ENCODE assay signal across 9 cellular contexts in the genomic region with DNA sequence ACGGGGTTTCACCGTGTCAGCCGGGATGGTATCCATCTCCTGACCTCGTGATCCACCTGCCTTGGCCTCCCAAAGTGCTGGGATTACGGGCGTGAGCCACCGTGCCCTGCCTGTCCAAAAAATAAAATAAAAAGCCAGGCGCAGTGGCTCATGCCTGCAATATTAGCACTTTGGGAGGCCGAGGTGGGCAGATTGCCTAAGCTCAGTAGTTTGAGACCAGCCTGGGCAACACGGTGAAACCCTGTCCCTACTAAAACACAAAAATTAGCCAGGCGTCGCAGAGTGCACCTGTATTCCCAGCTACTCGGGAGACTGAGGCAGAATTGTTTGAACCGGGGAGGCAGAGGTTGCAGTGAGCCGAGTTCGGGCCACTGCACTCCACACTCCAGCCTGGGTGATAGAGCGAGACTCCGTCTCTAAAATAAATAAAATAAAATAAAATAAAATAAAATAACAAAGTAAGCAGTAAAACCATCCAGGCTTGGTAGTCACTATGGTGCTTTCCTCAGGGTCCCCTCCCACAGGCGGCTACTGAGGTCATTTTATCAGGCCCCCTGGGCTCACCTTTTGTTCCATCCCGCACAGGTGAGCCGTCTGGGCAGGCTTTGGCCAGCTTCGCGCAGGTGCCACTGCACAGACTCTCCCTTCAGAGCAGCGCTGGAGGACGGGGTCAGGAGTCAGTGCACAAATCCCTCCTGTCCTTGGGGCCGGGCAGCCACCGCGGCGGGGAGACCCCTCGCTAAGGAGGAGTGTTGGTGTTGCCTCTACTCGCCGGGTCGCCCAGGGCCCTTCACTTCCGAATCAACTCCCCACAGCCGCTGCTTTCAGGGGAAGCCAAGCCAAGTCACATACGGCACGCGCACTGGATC. TPM values are rescaled to one million over a fixed set of nuclear protein-coding genes. Genes with fewer than 3 reads are reported as not detected.
A peak's percentile ranks its signal among the peaks of the same experiment; 100 is the strongest.
DNase-seq lines count a peak whose midpoint lies in the region; ATAC-seq, FAIRE-seq and TF ChIP-seq lines count a peak whose summit lies in the region.
"Not testable (repeated sequence)": the region's sequence is repeated elsewhere in the genome, so short reads cannot be mapped to it uniquely, and the experiment has no call there.
"Had no signal": no experiment of that assay in that cellular context is flagged by ENCODE, and none has a peak within 500 bp of the region (broad histone marks: within the 10 kb centered on the region; RNA-seq: fewer than 3 reads in every experiment).

No MANE protein-coding gene starts in this region.

- DNase-seq in GM12892 (ENCODE audit: insufficient read length); NT2/D1 (ENCODE audit: low read depth, low spot score); fibroblast of pulmonary artery (ENCODE audit: low read depth); nephron progenitor cell; upper lobe of right lung: not testable (repeated sequence)

- not testable (repeated sequence) for H3K36me3 ChIP-seq in NT2/D1 (ENCODE audit: insufficient read depth, insufficient read length, low read length); upper lobe of right lung

- not testable (repeated sequence) for H3K9me3 Mint-ChIP-seq in activated naive CD4-positive, alpha-beta T cell treated with anti-CD3 and anti-CD28 coated beads, Interleukin-2, amount 50 U/mL, for 24 hours
- H3K9me3 Mint-ChIP-seq in nephron progenitor cell, result peaks cover 12% of the 10 kb centered on the region

- not testable (repeated sequence) for H3K4me3 ChIP-seq in NT2/D1 (ENCODE audit: insufficient read length, low read depth)
- H3K4me3 ChIP-seq in fibroblast of pulmonary artery (replicated peaks; ENCODE audit: low read depth, low read length), result peak overlapping the region; percentile 52
- H3K4me3 ChIP-seq in upper lobe of right lung, result peak overlapping the region; percentile 42

- not testable (repeated sequence) for H3K36me3 Mint-ChIP-seq in activated naive CD4-positive, alpha-beta T cell treated with anti-CD3 and anti-CD28 coated beads, Interleukin-2, amount 50 U/mL, for 24 hours
- H3K36me3 Mint-ChIP-seq in nephron progenitor cell (ENCODE audit: low read depth), result peaks cover 13% of the 10 kb centered on the region

- ATAC-seq in GM21529 (IDR thresholded peaks at IDR 0.05; ENCODE audit: unreplicated experiment) (peak; percentile 64), HG03066 (IDR thresholded peaks at IDR 0.05; ENCODE audit: low read depth, unreplicated experiment) (peak; percentile 65), upper lobe of right lung (peak; percentile 60)

- intact Hi-C loops in upper lobe of right lung (cut with DNase I), result not testable (repeated sequence)

- H3K4me1 Mint-ChIP-seq in activated naive CD4-positive, alpha-beta T cell treated with anti-CD3 and anti-CD28 coated beads, Interleukin-2, amount 50 U/mL, for 24 hours; nephron progenitor cell: not testable (repeated sequence)

- not testable (repeated sequence) for H3K27me3 ChIP-seq in NT2/D1 (ENCODE audit: insufficient read depth, insufficient read length); upper lobe of right lung

- not testable (repeated sequence) for H3K27me3 Mint-ChIP-seq in activated naive CD4-positive, alpha-beta T cell treated with anti-CD3 and anti-CD28 coated beads, Interleukin-2, amount 50 U/mL, for 24 hours; nephron progenitor cell (ENCODE audit: low read depth, poor library complexity)

- H3K27ac Mint-ChIP-seq in activated naive CD4-positive, alpha-beta T cell treated with anti-CD3 and anti-CD28 coated beads, Interleukin-2, amount 50 U/mL, for 24 hours; nephron progenitor cell: not testable (repeated sequence)

- TF ChIP-seq POLR2A in GM12892 (IDR thresholded peaks at IDR 0.05; ENCODE audit: low read depth, low read length), result not testable (repeated sequence)

- H3K4me1 ChIP-seq in NT2/D1 (ENCODE audit: insufficient read depth, insufficient read length); upper lobe of right lung: not testable (repeated sequence)

- FAIRE-seq in GM12892 (lab: Jason Lieb, UNC), result peak; percentile 87

- H3K9ac ChIP-seq in NT2/D1 (ENCODE audit: insufficient read length, low read depth), result peak overlapping the region; percentile 21

- H3K27ac ChIP-seq in upper lobe of right lung, result peak overlapping the region; percentile 36

- TF ChIP-seq CTCF in fibroblast of pulmonary artery (IDR thresholded peaks at IDR 0.05; ENCODE audit: low read length, missing control alignments); nephron progenitor cell (IDR thresholded peaks at IDR 0.05); upper lobe of right lung (IDR thresholded peaks at IDR 0.05): not testable (repeated sequence)

- H3K4me3 Mint-ChIP-seq in activated naive CD4-positive, alpha-beta T cell treated with anti-CD3 and anti-CD28 coated beads, Interleukin-2, amount 50 U/mL, for 24 hours, result peak overlapping the region; percentile 54
- peak overlapping the region; percentile 62 for H3K4me3 Mint-ChIP-seq in nephron progenitor cell

- not testable (repeated sequence) for H3K9me3 ChIP-seq in NT2/D1 (ENCODE audit: insufficient read depth, low read length); upper lobe of right lung

RNA-seq across cellular contexts. Expression of a gene that starts 10.3 kb away (rescaled TPM):
- 574 TPM for polyA plus RNA-seq in GM12892 (2012; ENCODE audit: missing spikeins)
- 470 TPM for total RNA-seq in upper lobe of right lung

RNA-seq across cellular contexts. Expression of a gene that starts 47.1 kb away (rescaled TPM):
- polyA plus RNA-seq in GM12892 (2012; ENCODE audit: missing spikeins), result not detected
- total RNA-seq in upper lobe of right lung, result not detected
- total RNA-seq: omental fat pad had no signal
